ENCODE assay signal across 12 cellular contexts in genomic region chr11:75403037-75403436, GRCh38. TPM values are rescaled to one million over a fixed set of nuclear protein-coding genes. Genes with fewer than 3 reads are reported as not detected.
DNase-seq lines count a peak whose midpoint lies in the region; ATAC-seq, FAIRE-seq and TF ChIP-seq lines count a peak whose summit lies in the region.
"Had no signal": no experiment of that assay in that cellular context is flagged by ENCODE, and none has a peak within 500 bp of the region (broad histone marks: within the 10 kb centered on the region; RNA-seq: fewer than 3 reads in every experiment).

No MANE protein-coding gene starts in this region.

- H3K9ac ChIP-seq in NT2/D1 (ENCODE audit: insufficient read length, low read depth) (peak overlapping the region; percentile 82), H1 (replicated peaks in 1 of 4; ENCODE audit: extremely low read depth in 1 of 4, low read depth in 3 of 4, low read length in 3 of 4) (no peak overlapping the region; a peak in 1 of 7 replicates), skeletal muscle satellite cell (ENCODE audit: low read depth, low read length) (peak overlapping the region; percentile 4)

- no peak overlapping the region for H4K5ac ChIP-seq in H1 (ENCODE audit: insufficient read length, low read depth, low read length)

- no peak overlapping the region for H2BK20ac ChIP-seq in H1 (ENCODE audit: low read length)

- no peaks in the 10 kb centered on the region for H3K9me3 ChIP-seq in NT2/D1 (ENCODE audit: insufficient read depth, low read length)
- H3K9me3 ChIP-seq in H1 (ENCODE audit: insufficient read depth in 2 of 2, low read depth in 1 of 2, low read length in 1 of 2), result no peaks in the 10 kb centered on the region
- H3K9me3 ChIP-seq in skeletal muscle satellite cell (replicated peaks; ENCODE audit: low read length), result no peaks in the 10 kb centered on the region
- H3K9me3 ChIP-seq in thyroid gland, result no peaks in the 10 kb centered on the region
- H3K9me3 ChIP-seq: esophagus muscularis mucosa had no signal

- peak overlapping the region; percentile 99 for H3K4me3 Mint-ChIP-seq in activated T-cell treated with anti-CD3 and anti-CD28 coated beads, Interleukin-2, amount 50 U/mL, for 4 hours

- H3K4me1 ChIP-seq in NT2/D1 (ENCODE audit: insufficient read depth, insufficient read length) (peaks cover 2% of the 10 kb centered on the region), H1 (replicated peaks in 1 of 4; ENCODE audit: control insufficient read depth in 3 of 4, insufficient read depth in 4 of 4, low read length in 3 of 4) (peaks cover 0 to 9% (median 4%) of the 10 kb centered on the region in 4 experiments; a peak in 6 of 7 replicates), skeletal muscle satellite cell (ENCODE audit: control insufficient read depth, insufficient read depth, low read length) (peaks cover 49% of the 10 kb centered on the region), thyroid gland (peaks cover 8 to 23% of the 10 kb centered on the region in 2 donors)

- H2BK5ac ChIP-seq in H1 (ENCODE audit: low read depth, low read length), result peak overlapping the region; percentile 60; the same call in 1 of the 2 replicates

- no peak overlapping the region for H3K18ac ChIP-seq in H1 (ENCODE audit: extremely low read depth, low read length)

- WGBS in H1 (ENCODE audit: extremely low coverage in 1 of 2, insufficient coverage in 1 of 2, insufficient read length in 1 of 2, insufficient replicate concordance in 2 of 2, low coverage in 1 of 2, low lambda C conversion rate in 2 of 2, missing lambda C conversion rate in 1 of 2), 2 experiments, result 89% methylated on average over 1 of the region's 1 CpG; no CpG with 5 or more reads in 1 of the 2 experiments
- 72 to 88% methylated on average over 1 of the region's 1 CpG for WGBS in thyroid gland, 2 donors

- H3K36me3 ChIP-seq in NT2/D1 (ENCODE audit: insufficient read depth, insufficient read length, low read length) (peaks cover 81% of the 10 kb centered on the region), H1 (ENCODE audit: control insufficient read depth in 2 of 4, insufficient read depth in 4 of 4, low read length in 3 of 4) (peaks cover 49 to 79% (median 68%) of the 10 kb centered on the region in 4 experiments), skeletal muscle satellite cell (ENCODE audit: insufficient read depth, low read length) (peaks cover 73% of the 10 kb centered on the region), thyroid gland (peaks cover 48 to 53% of the 10 kb centered on the region in 2 donors)

- no peak overlapping the region for H2AK5ac ChIP-seq in H1 (ENCODE audit: low read depth, low read length)

- peaks cover 29 to 71% of the 10 kb centered on the region in 2 experiments for H3K79me2 ChIP-seq in H1 (ENCODE audit: control insufficient read depth in 1 of 2, insufficient read depth in 2 of 2, low read length in 2 of 2)

- no peak overlapping the region for H2AFZ ChIP-seq in H1 (ENCODE audit: low read length)

- CTCF ChIA-PET in H1 (lab: Charles Lee; ENCODE audit: partially characterized antibody), result interaction anchor here (1.2 to 2.1 kb wide), 3 partner anchors 14 to 48 kb away, joined by 3 to 9 read pairs (median 3); no protein-coding TSS in a partner anchor

- H3K23me2 ChIP-seq in H1 (ENCODE audit: low read depth, low read length), result peaks cover 7% of the 10 kb centered on the region

- H3K27me3 ChIP-seq in NT2/D1 (ENCODE audit: insufficient read depth, insufficient read length) (no peaks in the 10 kb centered on the region), H1 (replicated peaks in 1 of 4; ENCODE audit: control insufficient read depth in 3 of 4, extremely low read depth in 1 of 4, insufficient read depth in 3 of 4, low read length in 3 of 4) (no peaks in the 10 kb centered on the region), skeletal muscle satellite cell (ENCODE audit: control insufficient read depth, insufficient read depth, low read length) (no peaks in the 10 kb centered on the region), thyroid gland (no peaks in the 10 kb centered on the region)
- H3K27me3 ChIP-seq: esophagus muscularis mucosa had no signal

- no peak overlapping the region for H2BK15ac ChIP-seq in H1 (ENCODE audit: low read length)

- intact Hi-C loops in thyroid gland (cut with DNase I), result no loop called here

- no peaks in the 10 kb centered on the region for H3K9me3 Mint-ChIP-seq in activated T-cell treated with anti-CD3 and anti-CD28 coated beads, Interleukin-2, amount 50 U/mL, for 4 hours

- H3K14ac ChIP-seq in H1 (ENCODE audit: insufficient read length), result no peak overlapping the region

- H3K4ac ChIP-seq in H1 (replicated peaks; ENCODE audit: insufficient read length, low read depth, low read length), result no peak overlapping the region

- no peak overlapping the region for H4K91ac ChIP-seq in H1 (replicated peaks; ENCODE audit: insufficient read length, low read length)

- FAIRE-seq in H1 (lab: Jason Lieb, UNC), result no peak
- FAIRE-seq: TTC549 had no signal

- no peak for TF ChIP-seq RAD21 in H1 (IDR thresholded peaks at IDR 0.05 in 1 of 2, conservative IDR thresholded peaks at IDR 0.05 in 1 of 2; ENCODE audit: low read depth in 2 of 2, low read length in 2 of 2)

- no peak for DNase-seq in activated T-cell treated with anti-CD3 and anti-CD28 coated beads, Interleukin-2, amount 50 U/mL, for 4 hours
- DNase-seq in activated T-cell treated with anti-CD3 and anti-CD28 coated beads, Interleukin-2, amount 50 U/mL, for 48 hours, result no peak
- DNase-seq in NT2/D1 (ENCODE audit: low read depth, low spot score) (no peak), H1 (ENCODE audit: low read depth in 1 of 2, low spot score in 2 of 2) (no peak), NCI-H510A (lab: John Stamatoyannopoulos, UW) (no peak), thyroid gland (no peak), NCI-H345 treated with DMSO at 0.1 percent for 48 hours (lab: John Stamatoyannopoulos, UW; ENCODE audit: unreplicated experiment) (no peak)
- DNase-seq: C1 segment of cervical spinal cord, NCI-H510A treated with DMSO at 0.1 percent for 48 hours had no signal

- H3K4me2 ChIP-seq in H1 (ENCODE audit: insufficient read depth in 1 of 2, low read depth in 2 of 2, low read length in 2 of 2) (peak overlapping the region in 1 of 2 experiments; percentile 93; a peak in 1 of 4 replicates), skeletal muscle satellite cell (ENCODE audit: low read length) (peak overlapping the region; percentile 83)

- H3K23ac ChIP-seq in H1 (ENCODE audit: insufficient read length), result no peak overlapping the region

- no peak for TF ChIP-seq CTCF in H1 (IDR thresholded peaks at IDR 0.05; ENCODE audit: control extremely low read depth in 1 of 3, insufficient read depth in 1 of 3, low read depth in 1 of 3, low read length in 3 of 3)
- TF ChIP-seq CTCF in thyroid gland (IDR thresholded peaks at IDR 0.05), result no peak

- no peak for ATAC-seq in activated T-cell treated with anti-CD3 and anti-CD28 coated beads, Interleukin-2, amount 50 U/mL, for 4 hours

- H3K4me1 Mint-ChIP-seq in activated T-cell treated with anti-CD3 and anti-CD28 coated beads, Interleukin-2, amount 50 U/mL, for 4 hours (ENCODE audit: low read depth), result peaks cover 44% of the 10 kb centered on the region

- no peak overlapping the region for H4K8ac ChIP-seq in H1 (ENCODE audit: extremely low read depth, insufficient read depth, low read length)

- peaks cover 8% of the 10 kb centered on the region; the same call in 1 of the 2 replicates for H3K79me1 ChIP-seq in H1 (ENCODE audit: low read depth, low read length)

- POLR2A ChIA-PET in H1 (lab: Charles Lee; ENCODE audit: partially characterized antibody), result interaction anchor here (0.9 to 16.7 kb wide), 10 partner anchors 14 to 168 kb away, joined by 3 to 570 read pairs (median 4); partner anchors contain the start of gene KLHL35

- H3K56ac ChIP-seq in H1 (replicated peaks; ENCODE audit: insufficient read length, low read depth, low read length), result no peak overlapping the region

- TF ChIP-seq EP300 in H1 (IDR thresholded peaks at IDR 0.05; ENCODE audit: borderline replicate concordance in 1 of 2, low read depth in 2 of 2, low read length in 2 of 2), result no peak

- no peaks in the 10 kb centered on the region for H3K27me3 Mint-ChIP-seq in activated T-cell treated with anti-CD3 and anti-CD28 coated beads, Interleukin-2, amount 50 U/mL, for 4 hours (ENCODE audit: low read depth)

- no peak overlapping the region for H2BK12ac ChIP-seq in H1 (ENCODE audit: low read depth, low read length)

- H2BK120ac ChIP-seq in H1 (replicated peaks; ENCODE audit: low read depth, low read length), result no peak overlapping the region

- H3K27ac ChIP-seq in H1 (ENCODE audit: low read depth, low read length) (0 out of 2 replicates have a peak overlapping the region, but pooled peaks have one; percentile 32), thyroid gland (no peak overlapping the region)

- peaks cover 60% of the 10 kb centered on the region for H3K36me3 Mint-ChIP-seq in activated T-cell treated with anti-CD3 and anti-CD28 coated beads, Interleukin-2, amount 50 U/mL, for 4 hours (ENCODE audit: insufficient read depth)

- peaks cover 34 to 43% of the 10 kb centered on the region in 2 experiments for H4K20me1 ChIP-seq in H1 (replicated peaks in 1 of 2; ENCODE audit: control insufficient read depth in 1 of 2, insufficient read depth in 2 of 2, low read length in 2 of 2)

- H3K4me3 ChIP-seq in NT2/D1 (ENCODE audit: insufficient read length, low read depth), result no peak overlapping the region
- H3K4me3 ChIP-seq in H1 (ENCODE audit: extremely low read depth in 1 of 4, insufficient read depth in 2 of 4, low read depth in 3 of 4, low read length in 4 of 4), result no peak overlapping the region; a peak in 2 of 8 replicates
- H3K4me3 ChIP-seq in skeletal muscle satellite cell (ENCODE audit: low read length), result no peak overlapping the region
- H3K4me3 ChIP-seq in thyroid gland (replicated peaks in 1 of 3), result no peak overlapping the region
- H3K4me3 ChIP-seq: esophagus muscularis mucosa had no signal

- TF ChIP-seq POLR2A in H1 (IDR thresholded peaks at IDR 0.05; ENCODE audit: control extremely low read depth in 1 of 2, low read depth in 2 of 2, low read length in 2 of 2) (no peak; a peak in 1 of 3 replicates), thyroid gland (IDR thresholded peaks at IDR 0.05) (no peak)

RNA-seq across cellular contexts. Expression of gene RPS3, which starts 3.7 kb away (rescaled TPM):
- 1,000 to 10,000 TPM; 4,010 to 4,371 (median 4,184) TPM for total RNA-seq in activated T-cell treated with anti-CD3 and anti-CD28 coated beads, Interleukin-2, amount 50 U/mL, for 4 hours
- 3,813 and 3,882 TPM in 2 replicates for total RNA-seq in H1 (2021; fragmentation: NEBNext Ultra II Directional; extraction: Animal tissue kit (Norgen Biotek cat#: 25700))
- 4,194 and 5,088 TPM in 2 replicates for polyA plus RNA-seq in H1 (2011; rRNA removed)
- polyA plus RNA-seq in H1 (2011; cell fraction: cytosol; rRNA removed), result 5,780 TPM
- polyA plus RNA-seq in H1 (2011; cell fraction: nucleus; rRNA removed), result 3,386 TPM
- 4,233 to 5,711 TPM (median 5,025 TPM) in 4 replicates for polyA plus RNA-seq in H1 (2012, experiment 1 of 2)
- 24,266 TPM for polyA plus RNA-seq in H1 (2012, experiment 2 of 2)
- polyA plus RNA-seq in H1 (2013, experiment 1 of 2), result 5,747 TPM
- 5,667 TPM for polyA plus RNA-seq in H1 (2013, experiment 2 of 2)
- 985 and 1,133 TPM in 2 replicates for polyA minus RNA-seq in H1 (2011; rRNA and poly(A)+ RNA removed)
- 694 TPM for polyA minus RNA-seq in H1 (2011; cell fraction: cytosol; rRNA and poly(A)+ RNA removed)
- 657 TPM for polyA minus RNA-seq in H1 (2011; cell fraction: nucleus; rRNA and poly(A)+ RNA removed)
- 1,546 and 2,565 TPM in 2 replicates for total RNA-seq in skeletal muscle satellite cell (2012; rRNA removed)
- total RNA-seq in thyroid gland, result 1,000 to 10,000 TPM; 1,039 to 1,811 (median 1,104) TPM

RNA-seq across cellular contexts. Expression of gene KLHL35, which starts 30.0 kb away (rescaled TPM):
- 1 to 10 TPM in 2 of 3 donors, under 1 TPM in 1; 0.98 to 1.5 (median 1.3) TPM for total RNA-seq in activated T-cell treated with anti-CD3 and anti-CD28 coated beads, Interleukin-2, amount 50 U/mL, for 4 hours
- 0.35 and 0.40 TPM in 2 replicates for total RNA-seq in H1 (2021; fragmentation: NEBNext Ultra II Directional; extraction: Animal tissue kit (Norgen Biotek cat#: 25700))
- 0.41 and 0.64 TPM in 2 replicates for polyA plus RNA-seq in H1 (2011; rRNA removed)
- 0.50 TPM for polyA plus RNA-seq in H1 (2011; cell fraction: cytosol; rRNA removed)
- polyA plus RNA-seq in H1 (2011; cell fraction: nucleus; rRNA removed), result 0.40 TPM
- polyA plus RNA-seq in H1 (2012, experiment 1 of 2), result 0.24 to 0.70 TPM (median 0.66 TPM) in 3 of 4 replicates, not detected in the other
- polyA plus RNA-seq in H1 (2012, experiment 2 of 2), result 0.24 TPM
- 0.32 TPM for polyA plus RNA-seq in H1 (2013, experiment 1 of 2)
- polyA plus RNA-seq in H1 (2013, experiment 2 of 2), result 0.31 TPM
- polyA minus RNA-seq in H1 (2011; rRNA and poly(A)+ RNA removed), result 0.10 TPM in 1 of 2 replicates, not detected in the other
- polyA minus RNA-seq in H1 (2011; cell fraction: cytosol; rRNA and poly(A)+ RNA removed), result 1.0 TPM
- polyA minus RNA-seq in H1 (2011; cell fraction: nucleus; rRNA and poly(A)+ RNA removed), result not detected
- 1.5 and 3.5 TPM in 2 replicates for total RNA-seq in skeletal muscle satellite cell (2012; rRNA removed)
- total RNA-seq in thyroid gland, result 1 to 10 TPM; 1.1 to 3.6 (median 1.9) TPM

RNA-seq across cellular contexts. Expression of gene ARRB1, which starts 51.6 kb away (rescaled TPM):
- 10 to 100 TPM; 16.7 to 25.1 (median 18.8) TPM for total RNA-seq in activated T-cell treated with anti-CD3 and anti-CD28 coated beads, Interleukin-2, amount 50 U/mL, for 4 hours
- 24.1 and 31.8 TPM in 2 replicates for total RNA-seq in H1 (2021; fragmentation: NEBNext Ultra II Directional; extraction: Animal tissue kit (Norgen Biotek cat#: 25700))
- polyA plus RNA-seq in H1 (2011; rRNA removed), result 9.4 and 12.4 TPM in 2 replicates
- polyA plus RNA-seq in H1 (2011; cell fraction: cytosol; rRNA removed), result 14.0 TPM
- 16.7 TPM for polyA plus RNA-seq in H1 (2011; cell fraction: nucleus; rRNA removed)
- 8.9 to 11.1 TPM (median 10.3 TPM) in 4 replicates for polyA plus RNA-seq in H1 (2012, experiment 1 of 2)
- polyA plus RNA-seq in H1 (2012, experiment 2 of 2), result 7.6 TPM
- 26.6 TPM for polyA plus RNA-seq in H1 (2013, experiment 1 of 2)
- 27.4 TPM for polyA plus RNA-seq in H1 (2013, experiment 2 of 2)
- polyA minus RNA-seq in H1 (2011; rRNA and poly(A)+ RNA removed), result 37.7 and 39.1 TPM in 2 replicates
- polyA minus RNA-seq in H1 (2011; cell fraction: cytosol; rRNA and poly(A)+ RNA removed), result 16.1 TPM
- polyA minus RNA-seq in H1 (2011; cell fraction: nucleus; rRNA and poly(A)+ RNA removed), result 27.9 TPM
- total RNA-seq in skeletal muscle satellite cell (2012; rRNA removed), result 16.0 and 19.7 TPM in 2 replicates
- total RNA-seq in thyroid gland, result 10 to 100 TPM; 15.7 to 44.7 (median 27.7) TPM

Comparison
In these comparisons a context has a peak if more than half of its experiments do, and no peak if none do; other contexts are left out.
1. H3K9ac ChIP-seq: peak in NT2/D1 (single experiment) and skeletal muscle satellite cell (single experiment); none in H1 (0 of 4).